8 cellular contexts compared by ENCODE assay signal in the genomic region with DNA sequence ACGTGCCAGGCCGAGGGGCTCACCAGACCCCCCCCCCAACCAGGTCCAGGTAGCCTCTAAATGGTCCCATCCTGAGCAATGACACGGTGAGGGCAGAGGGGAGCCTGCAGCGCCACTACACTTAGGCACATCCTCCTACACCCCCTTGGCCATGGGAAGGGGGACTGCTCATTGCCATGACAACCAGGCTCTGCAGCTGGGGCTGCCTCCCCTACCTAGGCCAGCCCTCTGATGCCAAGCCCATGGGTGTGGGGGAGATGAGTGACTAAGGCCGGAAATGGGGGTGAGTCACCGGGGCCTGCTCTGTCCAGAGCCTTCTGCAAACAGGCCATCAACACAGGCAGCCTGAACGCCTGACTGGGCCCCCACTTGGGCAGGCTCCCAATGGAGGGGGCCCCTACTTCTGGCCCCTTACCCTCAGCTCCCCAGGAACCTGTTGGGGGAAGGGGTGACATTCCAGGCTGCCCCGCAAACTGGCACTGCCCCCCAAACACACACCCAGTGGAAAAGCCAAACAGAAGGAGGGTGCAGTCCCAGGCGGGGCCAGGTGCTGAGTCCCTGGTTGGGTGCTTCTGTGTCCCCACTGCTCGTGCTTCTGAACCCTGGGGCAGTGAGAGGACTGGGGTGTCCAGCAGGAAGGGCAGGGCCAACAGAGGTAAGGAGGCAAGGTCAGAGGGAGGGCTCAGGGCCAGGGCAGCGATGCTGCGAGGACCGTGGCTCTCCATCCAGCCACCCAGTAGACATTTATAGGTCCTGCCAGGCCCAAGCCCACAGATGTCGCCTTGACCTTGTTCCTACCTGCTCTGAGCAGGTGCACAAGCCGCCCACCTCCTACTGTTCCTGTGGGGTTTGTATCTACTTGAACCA. TPM values are rescaled to one million over a fixed set of nuclear protein-coding genes. Genes with fewer than 3 reads are reported as not detected.
DNase-seq lines count a peak whose midpoint lies in the region; ATAC-seq lines count a peak whose summit lies in the region.

No MANE protein-coding gene starts in this region.

- peak; percentile 52 for ATAC-seq in sciatic nerve
- ATAC-seq in GM18498 (IDR thresholded peaks at IDR 0.05; ENCODE audit: unreplicated experiment): no peak

- DNase-seq in stimulated activated CD4-positive, alpha-beta T cell treated with anti-CD3 and anti-CD28 coated beads, Interleukin-15, amount 100 ng/mL, for 24 hours: peak; percentile 35
- no peak for DNase-seq in stimulated activated CD4-positive, alpha-beta T cell treated with anti-CD3 and anti-CD28 coated beads, Interleukin-4, amount 100 ng/mL, for 24 hours
- DNase-seq in SW 1271 (lab: John Stamatoyannopoulos, UW): peak; percentile 75 to 85
- DNase-seq in fibroblast of peridontal ligament (ENCODE audit: extremely low read depth): peak; percentile 73
- DNase-seq in sciatic nerve (ENCODE audit: low spot score): no peak
- no peak for DNase-seq in HuH-7 (ENCODE audit: low spot score)
- DNase-seq in NCI-H748 treated with DMSO at 0.1 percent for 48 hours (lab: John Stamatoyannopoulos, UW): no peak

- intact Hi-C loops in sciatic nerve (cut with DNase I): no loop called here

RNA-seq across cellular contexts. Expression of a gene that starts 8.2 kb away (rescaled TPM):
- 79.4 TPM for total RNA-seq in sciatic nerve

RNA-seq across cellular contexts. Expression of a gene that starts 11.3 kb away (rescaled TPM):
- total RNA-seq in sciatic nerve: 26.4 TPM

RNA-seq across cellular contexts. Expression of a gene that starts 24.1 kb away (rescaled TPM):
- total RNA-seq in sciatic nerve: 39.1 TPM

RNA-seq across cellular contexts. Expression of a gene that starts 37.5 kb away (rescaled TPM):
- 6.8 TPM for total RNA-seq in sciatic nerve

Comparison
In these comparisons a context has a peak if more than half of its experiments do, and no peak if none do; other contexts are left out.
1. DNase-seq: peak in stimulated activated CD4-positive, alpha-beta T cell treated with anti-CD3 and anti-CD28 coated beads, Interleukin-15, amount 100 ng/mL, for 24 hours (single experiment), SW 1271 (2 of 2) and fibroblast of peridontal ligament (single experiment); none in stimulated activated CD4-positive, alpha-beta T cell treated with anti-CD3 and anti-CD28 coated beads, Interleukin-4, amount 100 ng/mL, for 24 hours (single experiment), sciatic nerve (single experiment), HuH-7 (single experiment) and NCI-H748 treated with DMSO at 0.1 percent for 48 hours (single experiment).